In genomic region chr4:113684534-113685091, GRCh38 we compare ENCODE assay signal across 8 cellular contexts.
A peak's percentile ranks its signal among the peaks of the same experiment; 100 is the strongest.
DNase-seq lines count a peak whose midpoint lies in the region; ATAC-seq, FAIRE-seq and TF ChIP-seq lines count a peak whose summit lies in the region.

No MANE protein-coding gene starts in this region.

- BruUV-seq in endothelial cell of umbilical vein (replicated peaks; lab: Mats Ljungman, UMichigan): no TSS peak

- H3K4me2 ChIP-seq in SU-DHL-6 (ENCODE audit: low read depth, low read length, poor library complexity, severe bottlenecking): peak overlapping the region; percentile 14
- no peak overlapping the region for H3K4me2 ChIP-seq in endothelial cell of umbilical vein (ENCODE audit: insufficient read depth, low read length)

- H3K9ac ChIP-seq in SU-DHL-6 (ENCODE audit: low read length) (no peak overlapping the region), endothelial cell of umbilical vein (replicated peaks; ENCODE audit: extremely low read depth, insufficient read depth, low read length) (no peak overlapping the region)

- H3K9me1 ChIP-seq in endothelial cell of umbilical vein (replicated peaks; ENCODE audit: control insufficient read depth, extremely low read depth, insufficient read depth, low read length): no peaks in the 10 kb centered on the region

- peak; percentile 8 for FAIRE-seq in endothelial cell of umbilical vein (lab: Jason Lieb, UNC)

- no peaks in the 10 kb centered on the region for H3K79me2 ChIP-seq in SU-DHL-6 (ENCODE audit: insufficient read depth, low read length)
- H3K79me2 ChIP-seq in endothelial cell of umbilical vein (ENCODE audit: control insufficient read depth, insufficient read depth, low read length): no peaks in the 10 kb centered on the region

- CTCF ChIA-PET in endothelial cell of umbilical vein (lab: Charles Lee): interaction anchor here (1.4 kb wide), 1 partner anchor 137 kb away, joined by 7 read pairs; no protein-coding TSS in a partner anchor

- no peak overlapping the region for H3K4me3 Mint-ChIP-seq in activated T-cell treated with anti-CD3 and anti-CD28 coated beads, Interleukin-2, amount 50 U/mL, for 4 hours
- H3K4me3 Mint-ChIP-seq in naive B cell: peak overlapping the region in 1 of 8 donors; percentile 47

- dilution Hi-C loops in endothelial cell of umbilical vein (cut with MboI; ENCODE audit: extremely low pct_ligation_motif_present, low sequenced_read_pairs): no loop called here

- POLR2A ChIA-PET in endothelial cell of umbilical vein (lab: Charles Lee): no interaction called here

- H3K4me1 ChIP-seq in endothelial cell of umbilical vein (ENCODE audit: control insufficient read depth, extremely low read depth, insufficient read depth, low read length): no peaks in the 10 kb centered on the region

- H2AFZ ChIP-seq in SU-DHL-6 (ENCODE audit: low read depth, low read length, severe bottlenecking) (no peak overlapping the region), endothelial cell of umbilical vein (ENCODE audit: low read depth, low read length) (no peak overlapping the region)

- H4K20me1 ChIP-seq in SU-DHL-6 (ENCODE audit: low read depth, low read length): no peaks in the 10 kb centered on the region
- H4K20me1 ChIP-seq in endothelial cell of umbilical vein (replicated peaks; ENCODE audit: control insufficient read depth, extremely low read depth, insufficient read depth, low read length): no peaks in the 10 kb centered on the region

- TF ChIP-seq POLR2A in endothelial cell of umbilical vein (IDR thresholded peaks at IDR 0.05; ENCODE audit: low read depth, low read length): no peak

- H3K4me3 ChIP-seq in SU-DHL-6 (ENCODE audit: insufficient read depth, low read length, poor library complexity, severe bottlenecking) (no peak overlapping the region), endothelial cell of umbilical vein (replicated peaks in 1 of 3; ENCODE audit: insufficient read depth in 1 of 3, low read depth in 1 of 3, low read length in 3 of 3) (no peak overlapping the region)

- H3K36me3 Mint-ChIP-seq in activated T-cell treated with anti-CD3 and anti-CD28 coated beads, Interleukin-2, amount 50 U/mL, for 4 hours (ENCODE audit: insufficient read depth): peaks cover 51% of the 10 kb centered on the region
- peaks cover 16 to 24% of the 10 kb centered on the region in 2 donors for H3K36me3 Mint-ChIP-seq in naive B cell

- H3K4me1 Mint-ChIP-seq in activated T-cell treated with anti-CD3 and anti-CD28 coated beads, Interleukin-2, amount 50 U/mL, for 4 hours (ENCODE audit: low read depth): peaks cover 75% of the 10 kb centered on the region
- peaks cover 51 to 68% (median 56%) of the 10 kb centered on the region in 3 donors for H3K4me1 Mint-ChIP-seq in naive B cell

- no peaks in the 10 kb centered on the region for H3F3A ChIP-seq in SU-DHL-6 (ENCODE audit: insufficient read depth)

- intact Hi-C loops in endothelial cell of umbilical vein (cut with micrococcal nuclease): no loop called here

- H3K9me3 ChIP-seq in SU-DHL-6 (ENCODE audit: insufficient read depth, low read length) (no peaks in the 10 kb centered on the region), endothelial cell of umbilical vein (replicated peaks; ENCODE audit: control insufficient read depth, insufficient read depth, low read length) (no peaks in the 10 kb centered on the region)

- peak overlapping the region in 5 of 6 donors; percentile 33 to 94 (median 80) for H3K27ac Mint-ChIP-seq in naive B cell

- no peak for DNase-seq in activated T-cell treated with anti-CD3 and anti-CD28 coated beads, Interleukin-2, amount 50 U/mL, for 4 hours
- no peak for DNase-seq in activated T-cell treated with anti-CD3 and anti-CD28 coated beads, Interleukin-2, amount 50 U/mL, for 1 hour
- DNase-seq in endothelial cell of umbilical vein (ENCODE audit: low read depth, low spot score) (no peak), naive B cell (no peak), COLO829 (ENCODE audit: low spot score) (no peak)
- DNase-seq in activated effector memory CD4-positive, alpha-beta T cell treated with Interleukin-2 at 50 U/mL for 16 hours: no peak

- H3K27me3 Mint-ChIP-seq in activated T-cell treated with anti-CD3 and anti-CD28 coated beads, Interleukin-2, amount 50 U/mL, for 4 hours (ENCODE audit: low read depth): no peaks in the 10 kb centered on the region
- no peaks in the 10 kb centered on the region for H3K27me3 Mint-ChIP-seq in naive B cell

- H3K9me2 ChIP-seq in SU-DHL-6 (replicated peaks; ENCODE audit: insufficient read depth, low read length): no peaks in the 10 kb centered on the region

- H3K27ac ChIP-seq in SU-DHL-6 (ENCODE audit: low read depth, low read length) (0 out of 2 replicates have a peak overlapping the region, but pooled peaks have one; percentile 15), endothelial cell of umbilical vein (ENCODE audit: insufficient read depth, low read depth, low read length) (no peak overlapping the region)

- H3K9me3 Mint-ChIP-seq in activated T-cell treated with anti-CD3 and anti-CD28 coated beads, Interleukin-2, amount 50 U/mL, for 4 hours: peaks cover 9% of the 10 kb centered on the region
- H3K9me3 Mint-ChIP-seq in naive B cell: peaks cover 0 to 11% (median 6%) of the 10 kb centered on the region in 7 donors

- peak; percentile 70 to 73 for ATAC-seq in activated T-cell treated with anti-CD3 and anti-CD28 coated beads, Interleukin-2, amount 50 U/mL, for 4 hours
- ATAC-seq in naive B cell (ENCODE audit: low read depth in 2 of 2) (no peak), HG03108 (IDR thresholded peaks at IDR 0.05; ENCODE audit: unreplicated experiment) (no peak)

- H3K27me3 ChIP-seq in SU-DHL-6 (ENCODE audit: low read length) (no peaks in the 10 kb centered on the region), endothelial cell of umbilical vein (ENCODE audit: control insufficient read depth in 2 of 2, insufficient read depth in 2 of 2, low read length in 2 of 2) (no peaks in the 10 kb centered on the region)

- H3K36me3 ChIP-seq in SU-DHL-6 (ENCODE audit: low read length) (0 out of 2 replicates have a peak, but pooled peaks cover 2% of the 10 kb centered on the region), endothelial cell of umbilical vein (ENCODE audit: control insufficient read depth in 2 of 2, extremely low read depth in 1 of 2, insufficient read depth in 2 of 2, low read length in 2 of 2) (no peaks in the 10 kb centered on the region)

- TF ChIP-seq CTCF in SU-DHL-6 (IDR thresholded peaks at IDR 0.05; ENCODE audit: insufficient read depth, low read length, poor library complexity, severe bottlenecking) (no peak), endothelial cell of umbilical vein (IDR thresholded peaks at IDR 0.05; ENCODE audit: extremely low read depth in 1 of 2, insufficient read depth in 1 of 2, low read depth in 1 of 2, low read length in 2 of 2) (no peak)

TF ChIP-seq in endothelial cell of umbilical vein, 7 proteins besides CTCF, POLR2A, EP300 and RAD21:
- no peak for TF ChIP-seq MYC (IDR thresholded peaks at IDR 0.05; ENCODE audit: low read depth, low read length)
- TF ChIP-seq JUN (IDR thresholded peaks at IDR 0.05; ENCODE audit: borderline replicate concordance, insufficient read depth, insufficient read length, low read depth): no peak
- no peak for TF ChIP-seq POLR2AphosphoS5 (IDR thresholded peaks at IDR 0.05; ENCODE audit: insufficient read depth, low read depth, low read length)
- no peak for TF ChIP-seq FOS (IDR thresholded peaks at IDR 0.05; ENCODE audit: borderline replicate concordance, insufficient read depth, low read length)
- TF ChIP-seq MAX (IDR thresholded peaks at IDR 0.05; ENCODE audit: insufficient read depth, insufficient read length): no peak
- no peak for TF ChIP-seq GATA2 (IDR thresholded peaks at IDR 0.05; ENCODE audit: insufficient read depth, insufficient read length, low read depth, low read length)
- no peak for TF ChIP-seq EZH2 (IDR thresholded peaks at IDR 0.05; ENCODE audit: borderline replicate concordance, low read depth, low read length, severe bottlenecking)
TF ChIP-seq in endothelial cell of umbilical vein: peak in this region for 0.

Comparison
In these comparisons a context has a peak if more than half of its experiments do, and no peak if none do; other contexts are left out.
1. ATAC-seq: peak in activated T-cell treated with anti-CD3 and anti-CD28 coated beads, Interleukin-2, amount 50 U/mL, for 4 hours (2 of 2); none in naive B cell (0 of 2) and HG03108 (single experiment).